Comparison of ENCODE assay signal across 11 cellular contexts in the genomic region with DNA sequence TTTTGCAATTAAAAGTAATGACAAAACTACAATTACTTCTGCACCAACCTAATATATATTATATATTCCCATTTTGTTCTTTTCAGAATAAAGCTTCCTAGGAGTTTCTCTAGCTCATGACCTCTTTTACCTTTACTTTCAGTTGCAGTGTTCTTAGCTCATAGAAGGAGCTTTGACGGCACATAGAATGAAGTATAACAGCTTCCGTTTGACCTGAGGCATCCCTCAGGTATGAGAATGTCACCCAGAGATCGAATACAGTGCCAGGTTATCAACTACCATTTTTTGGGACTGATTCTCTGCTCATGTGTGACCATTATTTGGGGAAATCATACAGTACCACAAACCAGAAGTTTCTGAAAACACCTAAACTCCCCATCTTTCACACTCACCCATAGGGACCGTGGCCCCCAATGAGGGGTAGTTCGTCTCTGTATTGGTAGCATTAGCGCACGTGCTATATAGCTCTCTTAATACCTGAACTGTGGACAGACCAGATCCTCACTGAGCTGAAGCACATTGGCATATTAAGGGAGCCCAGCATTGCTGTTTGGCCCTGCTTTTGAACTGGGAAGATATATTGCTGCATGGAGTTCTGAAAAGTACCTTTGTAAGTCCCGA.
DNase-seq lines count a peak whose midpoint lies in the region; ATAC-seq and TF ChIP-seq lines count a peak whose summit lies in the region.
"Had no signal": no experiment of that assay in that cellular context is flagged by ENCODE, and none has a peak within 500 bp of the region (broad histone marks: within the 10 kb centered on the region; RNA-seq: fewer than 3 reads in every experiment).

No MANE protein-coding gene starts in this region.

- TF ChIP-seq CTCF in Peyer's patch (IDR thresholded peaks at IDR 0.05) (no peak), esophagus squamous epithelium (IDR thresholded peaks at IDR 0.05) (no peak)

- POLR2A ChIA-PET in activated CD4-positive, alpha-beta T cell treated with anti-CD3 and anti-CD28 coated beads, Interleukin-2, amount 10 ng/mL, durations not matched to agents 7 days and 5 days (lab: Charles Lee): no interaction called here

- H3K27ac Mint-ChIP-seq in activated CD4-positive, alpha-beta T cell treated with anti-CD3 and anti-CD28 coated beads, Interleukin-2, amount 10 ng/mL, durations not matched to agents 7 days and 5 days: peak overlapping the region; percentile 91
- H3K27ac Mint-ChIP-seq in stimulated activated naive B cell treated with anti-CD40 and anti-IgM and Interleukin-4, amounts not matched to agents 10 μg/mL and 1 μg/mL and 100 μg/mL, for 72 hours: peak overlapping the region; percentile 95

- TF ChIP-seq POLR2A in Peyer's patch (IDR thresholded peaks at IDR 0.05): no peak
- TF ChIP-seq POLR2A in esophagus squamous epithelium (IDR thresholded peaks at IDR 0.05): no peak

- H3K4me1 Mint-ChIP-seq in activated CD4-positive, alpha-beta T cell treated with anti-CD3 and anti-CD28 coated beads, Interleukin-2, amount 10 ng/mL, durations not matched to agents 7 days and 5 days: peaks cover 95% of the 10 kb centered on the region
- peaks cover 65 to 94% of the 10 kb centered on the region in 2 donors for H3K4me1 Mint-ChIP-seq in stimulated activated naive B cell treated with anti-CD40 and anti-IgM and Interleukin-4, amounts not matched to agents 10 μg/mL and 1 μg/mL and 100 μg/mL, for 72 hours

- peaks cover 91% of the 10 kb centered on the region for H3K79me2 ChIP-seq in GM23248 (ENCODE audit: insufficient read depth)

- peaks cover 0 to 95% (median 31%) of the 10 kb centered on the region in 4 donors for H3K4me1 ChIP-seq in Peyer's patch
- peaks cover 32 to 92% (median 66%) of the 10 kb centered on the region in 3 donors for H3K4me1 ChIP-seq in esophagus squamous epithelium
- H3K4me1 ChIP-seq in GM23248 (ENCODE audit: insufficient read depth): peaks cover 14% of the 10 kb centered on the region

- H3K9me3 ChIP-seq in Peyer's patch (no peaks in the 10 kb centered on the region), esophagus squamous epithelium (no peaks in the 10 kb centered on the region), GM23248 (ENCODE audit: low read depth) (no peaks in the 10 kb centered on the region)

- CTCF ChIA-PET in activated CD4-positive, alpha-beta T cell treated with anti-CD3 and anti-CD28 coated beads, Interleukin-2, amount 10 ng/mL, durations not matched to agents 7 days and 5 days (lab: Charles Lee): interaction anchor here (0.9 to 2.6 kb wide), 6 partner anchors 13 to 59 kb away, joined by 3 to 7 read pairs (median 4); no protein-coding TSS in a partner anchor

- no peaks in the 10 kb centered on the region for H3K9me3 Mint-ChIP-seq in activated CD4-positive, alpha-beta T cell treated with anti-CD3 and anti-CD28 coated beads, Interleukin-2, amount 10 ng/mL, durations not matched to agents 7 days and 5 days
- H3K9me3 Mint-ChIP-seq in stimulated activated naive B cell treated with anti-CD40 and anti-IgM and Interleukin-4, amounts not matched to agents 10 μg/mL and 1 μg/mL and 100 μg/mL, for 72 hours: no peaks in the 10 kb centered on the region

- H3K27me3 Mint-ChIP-seq in activated CD4-positive, alpha-beta T cell treated with anti-CD3 and anti-CD28 coated beads, Interleukin-2, amount 10 ng/mL, durations not matched to agents 7 days and 5 days: no peaks in the 10 kb centered on the region
- no peaks in the 10 kb centered on the region for H3K27me3 Mint-ChIP-seq in stimulated activated naive B cell treated with anti-CD40 and anti-IgM and Interleukin-4, amounts not matched to agents 10 μg/mL and 1 μg/mL and 100 μg/mL, for 72 hours

- 0 out of 2 replicates have a peak, but pooled peaks cover 3% of the 10 kb centered on the region for H4K20me1 ChIP-seq in GM23248 (ENCODE audit: insufficient read depth)

- H3K36me3 ChIP-seq in Peyer's patch (no peaks in the 10 kb centered on the region), esophagus squamous epithelium (no peaks in the 10 kb centered on the region), GM23248 (ENCODE audit: low read depth) (no peaks in the 10 kb centered on the region)

- ATAC-seq in stimulated activated naive B cell treated with anti-CD40 and anti-IgM and Interleukin-4, amounts not matched to agents 10 μg/mL and 1 μg/mL and 100 μg/mL, for 72 hours (replicated peaks): no peak

- in situ Hi-C loops in GM23248 (cut with MboI): no loop called here

- H3K36me3 Mint-ChIP-seq in activated CD4-positive, alpha-beta T cell treated with anti-CD3 and anti-CD28 coated beads, Interleukin-2, amount 10 ng/mL, durations not matched to agents 7 days and 5 days (ENCODE audit: low read depth): peaks cover 59% of the 10 kb centered on the region
- H3K36me3 Mint-ChIP-seq in stimulated activated naive B cell treated with anti-CD40 and anti-IgM and Interleukin-4, amounts not matched to agents 10 μg/mL and 1 μg/mL and 100 μg/mL, for 72 hours: peaks cover 8 to 35% of the 10 kb centered on the region in 2 donors

- no peak overlapping the region for H3K4me2 ChIP-seq in GM23248 (ENCODE audit: unreplicated experiment)

- intact Hi-C loops in esophagus squamous epithelium (cut with DNase I): no loop called here

- 43 to 57% methylated on average over 6 to 8 of the region's 8 CpGs for WGBS in esophagus squamous epithelium, 2 donors
- 94 to 96% methylated on average over 8 of the region's 8 CpGs for WGBS in GM23248 (ENCODE audit: low coverage in 1 of 2, low lambda C conversion rate in 2 of 2, missing lambda C conversion rate in 2 of 2), 2 experiments

- H3F3A ChIP-seq in GM23248 (ENCODE audit: insufficient read depth): peaks cover 14% of the 10 kb centered on the region

- no peak overlapping the region for H3K4me3 ChIP-seq in Peyer's patch
- no peak overlapping the region for H3K4me3 ChIP-seq in esophagus squamous epithelium
- no peak overlapping the region for H3K4me3 ChIP-seq in GM23248

- H3K9ac ChIP-seq in GM23248: no peak overlapping the region

- no peak overlapping the region for H2AFZ ChIP-seq in GM23248

- H3K27me3 ChIP-seq in Peyer's patch: no peaks in the 10 kb centered on the region
- H3K27me3 ChIP-seq in esophagus squamous epithelium: no peaks in the 10 kb centered on the region
- H3K27me3 ChIP-seq in GM23248 (replicated peaks; ENCODE audit: insufficient read depth): no peaks in the 10 kb centered on the region

- H3K9me2 ChIP-seq in GM23248 (ENCODE audit: insufficient read depth): no peaks in the 10 kb centered on the region

- DNase-seq in activated CD4-positive, alpha-beta T cell treated with anti-CD3 and anti-CD28 coated beads, Interleukin-2, amount 10 ng/mL, durations not matched to agents 7 days and 5 days: no peak
- DNase-seq in activated CD4-positive, alpha-beta T cell treated with anti-CD3 and anti-CD28 coated beads, Interleukin-2, amount 50 U/mL, for 4 hours: no peak
- DNase-seq in Peyer's patch: no peak
- no peak for DNase-seq in esophagus squamous epithelium (lab: John Stamatoyannopoulos, UW)
- DNase-seq in stimulated activated naive B cell treated with anti-CD40 and anti-IgM and Interleukin-4, amounts not matched to agents 10 μg/mL and 1 μg/mL and 100 μg/mL, for 72 hours: no peak
- DNase-seq in effector CD4-positive, alpha-beta T cell: no peak
- no peak for DNase-seq in GM23248
- no peak for DNase-seq in glomerular visceral epithelial cell (ENCODE audit: extremely low spot score)
- DNase-seq: ACHN, mesendoderm, NCI-H524 treated with DMSO at 0.1 percent for 48 hours had no signal

- H3K27ac ChIP-seq in Peyer's patch: peak overlapping the region; percentile 65 to 79 (median 74)
- H3K27ac ChIP-seq in esophagus squamous epithelium: peak overlapping the region; percentile 63 to 77 (median 68)
- no peak overlapping the region for H3K27ac ChIP-seq in GM23248

- peak overlapping the region; percentile 66 for H3K4me3 Mint-ChIP-seq in activated CD4-positive, alpha-beta T cell treated with anti-CD3 and anti-CD28 coated beads, Interleukin-2, amount 10 ng/mL, durations not matched to agents 7 days and 5 days
- H3K4me3 Mint-ChIP-seq in stimulated activated naive B cell treated with anti-CD40 and anti-IgM and Interleukin-4, amounts not matched to agents 10 μg/mL and 1 μg/mL and 100 μg/mL, for 72 hours: peak overlapping the region; percentile 72 to 80
